Comparison of ENCODE assay signal across 8 cellular contexts in the genomic region with DNA sequence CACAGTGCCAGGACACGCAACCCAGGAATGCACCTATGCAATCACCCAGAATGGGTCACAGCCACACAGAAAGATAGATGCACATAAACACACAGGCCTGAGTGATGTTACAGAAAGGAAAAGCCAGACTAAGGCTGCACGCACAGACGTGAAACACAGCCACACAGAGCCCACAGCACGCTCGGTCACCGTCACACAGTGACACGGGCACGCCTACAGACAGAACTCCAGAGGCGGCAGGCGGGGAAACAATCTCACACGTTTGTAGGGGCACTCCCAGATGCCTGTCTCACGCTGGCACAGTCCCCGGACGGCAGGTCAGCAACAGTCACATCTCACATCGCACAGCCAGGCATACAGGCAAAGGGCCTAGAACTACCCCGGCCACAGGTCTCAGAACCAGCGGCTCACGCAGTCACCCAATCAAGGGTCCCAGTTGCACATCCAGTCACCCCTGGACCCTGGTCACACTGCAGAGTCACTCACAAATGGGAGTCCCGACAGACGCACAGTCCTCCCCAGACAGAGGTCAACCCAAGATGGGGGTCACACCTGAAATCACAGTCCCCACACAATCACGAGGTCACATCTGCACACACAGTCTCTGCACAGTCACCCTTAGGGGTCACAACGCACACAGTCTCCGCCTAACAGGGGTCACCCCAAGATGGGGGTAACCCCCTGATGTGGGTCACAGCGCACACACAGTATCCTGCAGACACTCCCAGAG. TPM values are rescaled to one million over a fixed set of nuclear protein-coding genes. Genes with fewer than 3 reads are reported as not detected.
DNase-seq lines count a peak whose midpoint lies in the region; ATAC-seq, FAIRE-seq and TF ChIP-seq lines count a peak whose summit lies in the region.

No MANE protein-coding gene starts in this region.

- peak; percentile 33 to 35 for TF ChIP-seq POLR2A in gastroesophageal sphincter (IDR thresholded peaks at IDR 0.05)

- peak; percentile 10 for ATAC-seq in GM18520 (IDR thresholded peaks at IDR 0.05; ENCODE audit: unreplicated experiment)
- ATAC-seq in HG02840 (IDR thresholded peaks at IDR 0.05; ENCODE audit: low FRiP score, unreplicated experiment): peak; percentile 23
- ATAC-seq in gastroesophageal sphincter: peak; percentile 0
- peak; percentile 18 to 50 (median 42) for ATAC-seq in pancreas

- H3K4me1 ChIP-seq in gastroesophageal sphincter (peaks cover 0 to 71% (median 25%) of the 10 kb centered on the region in 3 donors), pancreas (peaks cover 11 to 32% (median 18%) of the 10 kb centered on the region in 3 donors), urinary bladder (ENCODE audit: insufficient read depth) (no peaks in the 10 kb centered on the region)

- H3K27me3 ChIP-seq in gastroesophageal sphincter: no peaks in the 10 kb centered on the region
- H3K27me3 ChIP-seq in pancreas: no peaks in the 10 kb centered on the region

- FAIRE-seq in RCC 7860 (lab: Jason Lieb, UNC): no peak
- no peak for FAIRE-seq in pancreas (lab: Jason Lieb, UNC)

- TF ChIP-seq CTCF in gastroesophageal sphincter (IDR thresholded peaks at IDR 0.05) (no peak), pancreas (IDR thresholded peaks at IDR 0.05) (no peak)

- H3K36me3 ChIP-seq in gastroesophageal sphincter: no peaks in the 10 kb centered on the region
- no peaks in the 10 kb centered on the region for H3K36me3 ChIP-seq in pancreas
- no peaks in the 10 kb centered on the region for H3K36me3 ChIP-seq in urinary bladder (ENCODE audit: insufficient read depth)

- intact Hi-C loops in pancreas (cut with DNase I): no loop called here

- 0% methylated on average over 1 to 2 of the region's 24 CpGs for whole genome bisulfite sequencing in gastroesophageal sphincter (ENCODE audit: low coverage in 1 of 2), 2 donors
- 2% methylated on average over 23 to 24 of the region's 24 CpGs for WGBS in pancreas, 2 donors
- 2% methylated on average over 24 of the region's 24 CpGs for WGBS in urinary bladder

- peak overlapping the region; percentile 76 to 98 (median 94) for H3K27ac ChIP-seq in gastroesophageal sphincter
- H3K27ac ChIP-seq in pancreas: peak overlapping the region; percentile 37 to 86 (median 74)
- peak overlapping the region; percentile 83 for H3K27ac ChIP-seq in urinary bladder (ENCODE audit: low read depth)

- no peak for TF ChIP-seq EP300 in gastroesophageal sphincter (IDR thresholded peaks at IDR 0.05)

- DNase-seq in RCC 7860 (ENCODE audit: low spot score) (peak; percentile 65), activated gamma-delta T cell (lab: John Stamatoyannopoulos, UW) (peak; percentile 56), pancreas (peak; percentile 56 to 84 (median 63)), NCI-H1048 (lab: John Stamatoyannopoulos, UW) (no peak)

- H3K4me3 ChIP-seq in gastroesophageal sphincter: peak overlapping the region; percentile 70 to 76
- peak overlapping the region; percentile 59 to 77 (median 64) for H3K4me3 ChIP-seq in pancreas
- peak overlapping the region; percentile 80 for H3K4me3 ChIP-seq in urinary bladder (ENCODE audit: low read depth, low read length)

- H3K9me3 ChIP-seq in gastroesophageal sphincter: no peaks in the 10 kb centered on the region
- no peaks in the 10 kb centered on the region for H3K9me3 ChIP-seq in pancreas

RNA-seq across cellular contexts. Expression of a gene that starts 0.8 kb away (rescaled TPM):
- total RNA-seq in gastroesophageal sphincter (10 to 100 TPM; 16.2 to 35.0 (median 17.2) TPM), pancreas (10 to 100 TPM in 2 of 6 donors, 1 to 10 TPM in 4; 8.2 to 22.1 (median 9.7) TPM), urinary bladder (12.2 TPM)
- polyA plus RNA-seq in pancreas (1 to 10 TPM; 3.7 to 4.6 TPM), urinary bladder (12.5 TPM)

RNA-seq across cellular contexts. Expression of a gene that starts 23.3 kb away (rescaled TPM):
- total RNA-seq in gastroesophageal sphincter (1 to 10 TPM in 1 of 4 donors, not detected in 3; 2.5 TPM), pancreas (not detected), urinary bladder (not detected)
- polyA plus RNA-seq in pancreas (not detected), urinary bladder (not detected)
